Comparison of ENCODE assay signal across 24 cellular contexts in the genomic region with DNA sequence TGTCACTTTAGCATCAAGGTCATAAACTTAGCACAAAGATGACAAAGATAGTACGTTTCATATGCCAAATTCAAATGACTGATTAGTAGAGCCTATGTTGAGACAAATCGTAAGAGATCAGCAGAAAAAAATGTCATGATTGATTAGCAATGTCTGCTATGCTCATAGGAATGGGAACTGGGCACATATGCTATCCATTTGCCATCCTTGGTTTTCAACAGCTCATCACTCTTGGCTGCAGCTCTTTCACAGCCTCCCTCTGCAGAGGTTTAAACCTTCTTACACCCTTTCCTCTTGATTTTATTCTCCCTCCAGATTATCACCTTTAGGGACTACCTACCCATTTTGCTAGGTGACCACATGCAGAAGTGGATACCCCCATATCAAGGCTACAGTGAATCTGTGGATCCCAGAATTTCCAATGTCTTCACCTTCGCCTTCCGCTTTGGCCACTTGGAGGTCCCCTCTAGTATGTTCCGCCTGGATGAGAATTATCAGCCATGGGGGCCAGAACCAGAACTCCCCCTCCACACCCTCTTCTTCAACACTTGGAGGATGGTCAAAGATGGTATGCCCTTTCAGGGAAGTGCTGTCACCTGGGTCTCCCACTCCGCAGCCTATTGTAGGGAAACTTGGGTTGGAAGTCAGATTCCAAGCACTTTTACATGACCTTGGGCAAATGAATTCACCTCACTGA. TPM values are rescaled to one million over a fixed set of nuclear protein-coding genes. Genes with fewer than 3 reads are reported as not detected.
DNase-seq lines count a peak whose midpoint lies in the region; ATAC-seq, FAIRE-seq and TF ChIP-seq lines count a peak whose summit lies in the region.
"Had no signal": no experiment of that assay in that cellular context is flagged by ENCODE, and none has a peak within 500 bp of the region (broad histone marks: within the 10 kb centered on the region; RNA-seq: fewer than 3 reads in every experiment).

No MANE protein-coding gene starts in this region.

- no peak overlapping the region for H3K27ac ChIP-seq in right atrium auricular region
- no peak overlapping the region for H3K27ac ChIP-seq in endodermal cell (ENCODE audit: low read depth, low read length)
- H3K27ac ChIP-seq: BLaER1, GM23248, KMS-11 had no signal

- H3K27me3 Mint-ChIP-seq in endodermal cell (ENCODE audit: insufficient read depth): peaks cover 60% of the 10 kb centered on the region
- peaks cover 55% of the 10 kb centered on the region for H3K27me3 Mint-ChIP-seq in osteocyte (ENCODE audit: unreplicated experiment)

- H3K4me3 Mint-ChIP-seq in endodermal cell (no peak overlapping the region), osteocyte (ENCODE audit: unreplicated experiment) (no peak overlapping the region)
- H3K4me3 Mint-ChIP-seq: CD4-positive, CD25-positive, alpha-beta regulatory T cell had no signal

- H3K4me3 ChIP-seq in right atrium auricular region (no peak overlapping the region), endodermal cell (ENCODE audit: low read length) (no peak overlapping the region)
- H3K4me3 ChIP-seq: BLaER1, GM23248 had no signal

- WGBS in endodermal cell (ENCODE audit: insufficient coverage in 1 of 2, insufficient read length in 1 of 2), 2 experiments: 76 to 83% methylated on average over 4 to 6 of the region's 6 CpGs

- DNase-seq in right atrium auricular region (ENCODE audit: low spot score): peak; percentile 23
- DNase-seq in left cardiac atrium: no peak
- peak; percentile 13 for DNase-seq in endodermal cell
- DNase-seq in osteocyte (ENCODE audit: extremely low spot score, unreplicated experiment): peak; percentile 32
- DNase-seq in RCC 7860 (ENCODE audit: low spot score): no peak
- no peak for DNase-seq in AG08395 (ENCODE audit: low spot score)
- DNase-seq: CD4-positive, CD25-positive, alpha-beta regulatory T cell; GM23248; H7; IMR-90; MM.1S; NCI-H1048; NCI-H1694; NCI-H2029 treated with DMSO at 0.1 percent for 48 hours; NCI-H2227 treated with DMSO at 0.1 percent for 48 hours; NCI-H526 treated with DMSO at 0.1 percent for 48 hours; SHP77 treated with DMSO at 0.1 percent for 48 hours had no signal

- no peaks in the 10 kb centered on the region for H3K36me3 Mint-ChIP-seq in endodermal cell (ENCODE audit: low read depth)
- H3K36me3 Mint-ChIP-seq in osteocyte (ENCODE audit: unreplicated experiment): no peaks in the 10 kb centered on the region
- H3K36me3 Mint-ChIP-seq: CD4-positive, CD25-positive, alpha-beta regulatory T cell had no signal

- H3K27me3 ChIP-seq in right atrium auricular region (no peaks in the 10 kb centered on the region), endodermal cell (ENCODE audit: control insufficient read depth, insufficient read depth, low read length, poor library complexity, severe bottlenecking) (peaks cover 57% of the 10 kb centered on the region)
- H3K27me3 ChIP-seq: BLaER1 had no signal

- H3K9ac ChIP-seq in endodermal cell (ENCODE audit: extremely low read depth, low read length, poor library complexity, severe bottlenecking): no peak overlapping the region
- H3K9ac ChIP-seq: BLaER1, GM23248, KMS-11 had no signal

- ATAC-seq in left cardiac atrium (no peak), GM19452 (IDR thresholded peaks at IDR 0.05; ENCODE audit: unreplicated experiment) (no peak)

- H3K9me3 ChIP-seq in right atrium auricular region: no peaks in the 10 kb centered on the region
- no peaks in the 10 kb centered on the region for H3K9me3 ChIP-seq in endodermal cell (ENCODE audit: control insufficient read depth, low read length)
- H3K9me3 ChIP-seq: BLaER1 had no signal

- intact Hi-C loops in left cardiac atrium (cut with DNase I): no loop called here

- FAIRE-seq in RCC 7860 (lab: Jason Lieb, UNC): no peak
- FAIRE-seq: D721Med, GM18507 had no signal

- no peaks in the 10 kb centered on the region for H3K36me3 ChIP-seq in right atrium auricular region
- H3K36me3 ChIP-seq in endodermal cell (ENCODE audit: control insufficient read depth, insufficient read depth, low read length): no peaks in the 10 kb centered on the region
- H3K36me3 ChIP-seq: BLaER1 had no signal

- H3K9me3 Mint-ChIP-seq in endodermal cell (peaks cover 3% of the 10 kb centered on the region), osteocyte (ENCODE audit: unreplicated experiment) (no peaks in the 10 kb centered on the region)

- H3K4me1 ChIP-seq in right atrium auricular region (no peaks in the 10 kb centered on the region), endodermal cell (ENCODE audit: control insufficient read depth, insufficient read depth, low read length) (no peaks in the 10 kb centered on the region)
- H3K4me1 ChIP-seq: BLaER1 had no signal

- TF ChIP-seq CTCF in right atrium auricular region (IDR thresholded peaks at IDR 0.05): no peak
- no peak for TF ChIP-seq CTCF in endodermal cell (conservative IDR thresholded peaks at IDR 0.05)
- no peak for TF ChIP-seq CTCF in osteocyte (IDR thresholded peaks at IDR 0.05)

- H3K4me1 Mint-ChIP-seq in endodermal cell (no peaks in the 10 kb centered on the region), osteocyte (ENCODE audit: unreplicated experiment) (no peaks in the 10 kb centered on the region)
- H3K4me1 Mint-ChIP-seq: CD4-positive, CD25-positive, alpha-beta regulatory T cell had no signal

- H3K27ac Mint-ChIP-seq in endodermal cell: no peak overlapping the region
- no peak overlapping the region for H3K27ac Mint-ChIP-seq in osteocyte (ENCODE audit: unreplicated experiment)
- H3K27ac Mint-ChIP-seq: CD4-positive, CD25-positive, alpha-beta regulatory T cell had no signal

RNA-seq across cellular contexts. Expression of gene MPO, which starts 16.2 kb away (rescaled TPM):
- total RNA-seq in right atrium auricular region: under 1 TPM; 0.12 to 0.30 TPM
- total RNA-seq in left cardiac atrium: under 1 TPM; 0.24 to 0.32 TPM
- not detected for total RNA-seq in endodermal cell
- polyA plus RNA-seq in endodermal cell (2013, experiment 1 of 2): not detected
- polyA plus RNA-seq in endodermal cell (2013, experiment 2 of 2): not detected
- not detected in 2 replicates for total RNA-seq in osteocyte
- total RNA-seq: A172; CD4-positive, CD25-positive, alpha-beta regulatory T cell; GM23248; H7; IMR-90; NCI-H460 had no signal
- polyA plus RNA-seq: GM23248, IMR-90 had no signal

RNA-seq across cellular contexts. Expression of gene LPO, which starts 26.2 kb away (rescaled TPM):
- total RNA-seq in right atrium auricular region (not detected), left cardiac atrium (not detected), endodermal cell (not detected), osteocyte (not detected in 2 replicates)
- polyA plus RNA-seq in endodermal cell (2013, experiment 1 of 2): not detected
- not detected for polyA plus RNA-seq in endodermal cell (2013, experiment 2 of 2)
- total RNA-seq: A172, GM23248, H7, IMR-90 had no signal
- polyA plus RNA-seq: IMR-90 had no signal

RNA-seq across cellular contexts. Expression of gene MKS1, which starts 45.5 kb away (rescaled TPM):
- total RNA-seq in right atrium auricular region: 1 to 10 TPM; 4.8 to 6.4 TPM
- 1 to 10 TPM; 4.5 to 9.0 TPM for total RNA-seq in left cardiac atrium
- total RNA-seq in endodermal cell: 10 to 100 TPM; 31.8 to 32.2 TPM
- 36.8 TPM for polyA plus RNA-seq in endodermal cell (2013, experiment 1 of 2)
- 30.9 TPM for polyA plus RNA-seq in endodermal cell (2013, experiment 2 of 2)
- total RNA-seq in osteocyte: 21.5 and 24.1 TPM in 2 replicates

Comparison
In these comparisons a context has a peak if more than half of its experiments do, and no peak if none do; other contexts are left out.
1. DNase-seq: peak in right atrium auricular region (single experiment), endodermal cell (single experiment) and osteocyte (single experiment); none in left cardiac atrium (single experiment), RCC 7860 (single experiment) and AG08395 (single experiment).